In genomic region chr9:33140406-33141360, GRCh38 we compare ENCODE assay signal across 10 cellular contexts. TPM values are rescaled to one million over a fixed set of nuclear protein-coding genes. Genes with fewer than 3 reads are reported as not detected.
DNase-seq lines count a peak whose midpoint lies in the region; ATAC-seq, FAIRE-seq and TF ChIP-seq lines count a peak whose summit lies in the region.
"Had no signal": no experiment of that assay in that cellular context is flagged by ENCODE, and none has a peak within 500 bp of the region (broad histone marks: within the 10 kb centered on the region; RNA-seq: fewer than 3 reads in every experiment).

No MANE protein-coding gene starts in this region.

- intact Hi-C loops in psoas muscle (cut with DNase I) = no loop called here

- no peak overlapping the region for H3K9ac ChIP-seq in endodermal cell (ENCODE audit: extremely low read depth, low read length, poor library complexity, severe bottlenecking)

- H3K4me1 ChIP-seq in endodermal cell (ENCODE audit: control insufficient read depth, insufficient read depth, low read length) (peaks cover 3% of the 10 kb centered on the region), psoas muscle (peaks cover 73% of the 10 kb centered on the region)

- H3K4me3 Mint-ChIP-seq in endodermal cell = no peak overlapping the region
- H3K4me3 Mint-ChIP-seq: neural crest cell had no signal

- no peak for DNase-seq in GM12892 (ENCODE audit: insufficient read length)
- no peak for DNase-seq in endodermal cell
- no peak for DNase-seq in psoas muscle
- no peak for DNase-seq in NCI-H2171 treated with DMSO at 0.1 percent for 48 hours (lab: John Stamatoyannopoulos, UW)
- no peak for DNase-seq in COR-L47 (lab: John Stamatoyannopoulos, UW)
- no peak for DNase-seq in germinal center (ENCODE audit: low spot score)

- TF ChIP-seq CTCF in endodermal cell (conservative IDR thresholded peaks at IDR 0.05) (no peak), psoas muscle (IDR thresholded peaks at IDR 0.05) (no peak)

- H3K4me3 ChIP-seq in endodermal cell (ENCODE audit: low read length) (no peak overlapping the region), psoas muscle (peak overlapping the region; percentile 45)
- H3K4me3 ChIP-seq: SK-N-MC had no signal

- peak; percentile 90 for FAIRE-seq in GM12892 (lab: Jason Lieb, UNC)

- ATAC-seq in HG02678 (IDR thresholded peaks at IDR 0.05; ENCODE audit: unreplicated experiment) (peak; percentile 30), psoas muscle (peak in 3 of 4 donors; percentile 13 to 19 (median 15)), GM19455 (IDR thresholded peaks at IDR 0.05; ENCODE audit: unreplicated experiment) (no peak)

- H3K27ac ChIP-seq in endodermal cell (ENCODE audit: low read depth, low read length) (no peak overlapping the region), psoas muscle (peak overlapping the region; percentile 72)
- H3K27ac ChIP-seq: SK-N-MC had no signal

- H3K36me3 Mint-ChIP-seq in endodermal cell (ENCODE audit: low read depth) = peaks cover 3% of the 10 kb centered on the region

- H3K27me3 Mint-ChIP-seq in endodermal cell (ENCODE audit: insufficient read depth) = no peaks in the 10 kb centered on the region

- H3K27ac Mint-ChIP-seq in endodermal cell = peak overlapping the region; percentile 42

- H3K9me3 Mint-ChIP-seq in endodermal cell = no peaks in the 10 kb centered on the region
- H3K9me3 Mint-ChIP-seq: neural crest cell had no signal

- 92 to 99% methylated on average over 8 to 9 of the region's 9 CpGs for WGBS in endodermal cell (ENCODE audit: insufficient coverage in 1 of 2, insufficient read length in 1 of 2), 2 experiments
- 45 to 68% (median 48%) methylated on average over 9 of the region's 9 CpGs for WGBS in psoas muscle, 3 donors

- no peaks in the 10 kb centered on the region for H3K9me3 ChIP-seq in endodermal cell (ENCODE audit: control insufficient read depth, low read length)
- no peaks in the 10 kb centered on the region for H3K9me3 ChIP-seq in psoas muscle

- TF ChIP-seq POLR2A in GM12892 (IDR thresholded peaks at IDR 0.05; ENCODE audit: low read depth, low read length) = no peak

- peaks cover 25% of the 10 kb centered on the region for H3K4me1 Mint-ChIP-seq in endodermal cell

- H3K36me3 ChIP-seq in endodermal cell (ENCODE audit: control insufficient read depth, insufficient read depth, low read length) (no peaks in the 10 kb centered on the region), psoas muscle (ENCODE audit: insufficient read depth in 1 of 2, low read depth in 1 of 2) (no peaks in the 10 kb centered on the region)

- H3K27me3 ChIP-seq in endodermal cell (ENCODE audit: control insufficient read depth, insufficient read depth, low read length, poor library complexity, severe bottlenecking) (no peaks in the 10 kb centered on the region), psoas muscle (ENCODE audit: insufficient read depth in 3 of 3, low read length in 2 of 3) (no peaks in the 10 kb centered on the region)

RNA-seq across cellular contexts. Expression of gene B4GALT1, which starts 26.5 kb away (rescaled TPM):
- polyA plus RNA-seq in GM12892 (2012; ENCODE audit: missing spikeins) = 33.9 TPM
- total RNA-seq in endodermal cell (10 to 100 TPM; 62.9 to 92.6 TPM), psoas muscle (10 to 100 TPM; 22.3 to 28.1 (median 24.4) TPM)
- 29.4 TPM for polyA plus RNA-seq in endodermal cell (2013, experiment 1 of 2)
- polyA plus RNA-seq in endodermal cell (2013, experiment 2 of 2) = 31.1 TPM
- 10 to 100 TPM; 13.0 to 21.9 (median 17.8) TPM for polyA plus RNA-seq in psoas muscle
